In the genomic region with DNA sequence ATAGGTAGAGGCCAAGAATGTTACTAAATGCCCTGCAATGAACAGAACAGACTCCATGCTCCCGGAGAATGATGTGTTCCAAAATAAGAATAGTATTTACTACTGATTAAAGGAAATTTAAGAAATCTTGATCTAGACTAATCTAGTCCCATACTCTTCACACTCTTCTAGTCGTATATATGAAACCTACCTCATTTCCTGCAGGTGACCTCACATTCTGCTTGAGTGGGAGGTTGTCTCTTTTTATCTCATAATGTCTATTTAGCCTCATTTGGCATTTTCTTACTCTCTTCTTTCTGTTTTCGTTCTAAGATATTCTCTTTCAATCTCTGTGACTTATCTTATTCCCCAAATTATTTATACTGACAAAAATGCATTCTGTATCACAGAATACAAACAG, we compare ENCODE assay signal across 27 cellular contexts. TPM values are rescaled to one million over a fixed set of nuclear protein-coding genes. Genes with fewer than 3 reads are reported as not detected.
DNase-seq lines count a peak whose midpoint lies in the region; ATAC-seq lines count a peak whose summit lies in the region.
"Had no signal": no experiment of that assay in that cellular context is flagged by ENCODE, and none has a peak within 500 bp of the region (broad histone marks: within the 10 kb centered on the region; RNA-seq: fewer than 3 reads in every experiment).

No MANE protein-coding gene starts in this region.

- no peaks in the 10 kb centered on the region for H3K27me3 Mint-ChIP-seq in activated naive CD4-positive, alpha-beta T cell treated with anti-CD3 and anti-CD28 coated beads for 36 hours (ENCODE audit: low read depth)
- H3K27me3 Mint-ChIP-seq in T-helper 2 cell treated with Interferon-gamma antibody and Interleukin-4, amounts not matched to agents 5 μg/mL and 100 μg/mL, for 36 hours (ENCODE audit: low read depth), result peaks cover 2% of the 10 kb centered on the region
- H3K27me3 Mint-ChIP-seq in stimulated activated naive CD8-positive, alpha-beta T cell treated with anti-CD3 and anti-CD28 coated beads, Interleukin-15, Interleukin-2, amounts not matched to agents 100 ng/mL and 50 ng/mL, for 24 hours, result no peaks in the 10 kb centered on the region

- no peaks in the 10 kb centered on the region for H3K36me3 Mint-ChIP-seq in activated naive CD4-positive, alpha-beta T cell treated with anti-CD3 and anti-CD28 coated beads for 36 hours (ENCODE audit: low read depth)
- H3K36me3 Mint-ChIP-seq in T-helper 2 cell treated with Interferon-gamma antibody and Interleukin-4, amounts not matched to agents 5 μg/mL and 100 μg/mL, for 36 hours (ENCODE audit: low read depth), result peaks cover 2% of the 10 kb centered on the region
- H3K36me3 Mint-ChIP-seq in stimulated activated naive CD8-positive, alpha-beta T cell treated with anti-CD3 and anti-CD28 coated beads, Interleukin-15, Interleukin-2, amounts not matched to agents 100 ng/mL and 50 ng/mL, for 24 hours (ENCODE audit: low read depth), result no peaks in the 10 kb centered on the region

- ATAC-seq in GM18498 (IDR thresholded peaks at IDR 0.05; ENCODE audit: unreplicated experiment) (peak; percentile 47), right cardiac atrium (no peak)

- H3K4me1 Mint-ChIP-seq in activated naive CD4-positive, alpha-beta T cell treated with anti-CD3 and anti-CD28 coated beads for 36 hours (ENCODE audit: low read depth), result peaks cover 32% of the 10 kb centered on the region
- H3K4me1 Mint-ChIP-seq in T-helper 2 cell treated with Interferon-gamma antibody and Interleukin-4, amounts not matched to agents 5 μg/mL and 100 μg/mL, for 36 hours (ENCODE audit: low read depth), result peaks cover 13% of the 10 kb centered on the region
- H3K4me1 Mint-ChIP-seq in stimulated activated naive CD8-positive, alpha-beta T cell treated with anti-CD3 and anti-CD28 coated beads, Interleukin-15, Interleukin-2, amounts not matched to agents 100 ng/mL and 50 ng/mL, for 24 hours (ENCODE audit: low read depth), result peaks cover 32% of the 10 kb centered on the region
- H3K4me1 Mint-ChIP-seq: nephron had no signal

- H3K9me3 Mint-ChIP-seq in activated naive CD4-positive, alpha-beta T cell treated with anti-CD3 and anti-CD28 coated beads for 36 hours, result no peaks in the 10 kb centered on the region
- H3K9me3 Mint-ChIP-seq in T-helper 2 cell treated with Interferon-gamma antibody and Interleukin-4, amounts not matched to agents 5 μg/mL and 100 μg/mL, for 36 hours, result no peaks in the 10 kb centered on the region
- H3K9me3 Mint-ChIP-seq in stimulated activated naive CD8-positive, alpha-beta T cell treated with anti-CD3 and anti-CD28 coated beads, Interleukin-15, Interleukin-2, amounts not matched to agents 100 ng/mL and 50 ng/mL, for 24 hours, result no peaks in the 10 kb centered on the region
- H3K9me3 Mint-ChIP-seq: HFFc6, nephron had no signal

- intact Hi-C loops in activated naive CD4-positive, alpha-beta T cell treated with anti-CD3 and anti-CD28 coated beads for 36 hours (cut with micrococcal nuclease), result loop anchor here (1.0 to 2.0 kb wide), 5 partner anchors 25 to 551 kb away; no protein-coding TSS in a partner anchor
- intact Hi-C loops in right cardiac atrium (cut with DNase I), result no loop called here

- CTCF ChIA-PET in activated naive CD4-positive, alpha-beta T cell treated with anti-CD3 and anti-CD28 coated beads for 36 hours (lab: Charles Lee), result no interaction called here

- H3K4me1 ChIP-seq in right cardiac atrium (ENCODE audit: control insufficient read depth, insufficient read depth, low read length), result no peaks in the 10 kb centered on the region
- H3K4me1 ChIP-seq: adrenal gland, parathyroid adenoma, sigmoid colon, vagina had no signal

- H3K27me3 ChIP-seq in right cardiac atrium (ENCODE audit: control insufficient read depth, insufficient read depth), result no peaks in the 10 kb centered on the region
- H3K27me3 ChIP-seq: adrenal gland, brain microvascular endothelial cell, sigmoid colon, vagina had no signal

- H3K4me3 ChIP-seq in right cardiac atrium (ENCODE audit: low read length), result no peak overlapping the region
- H3K4me3 ChIP-seq: adrenal gland, PC-9, sigmoid colon, thoracic aorta, vagina had no signal

- no peak overlapping the region for H3K4me3 Mint-ChIP-seq in activated naive CD4-positive, alpha-beta T cell treated with anti-CD3 and anti-CD28 coated beads for 36 hours
- no peak overlapping the region for H3K4me3 Mint-ChIP-seq in T-helper 2 cell treated with Interferon-gamma antibody and Interleukin-4, amounts not matched to agents 5 μg/mL and 100 μg/mL, for 36 hours
- H3K4me3 Mint-ChIP-seq in stimulated activated naive CD8-positive, alpha-beta T cell treated with anti-CD3 and anti-CD28 coated beads, Interleukin-15, Interleukin-2, amounts not matched to agents 100 ng/mL and 50 ng/mL, for 24 hours, result peak overlapping the region; percentile 54
- H3K4me3 Mint-ChIP-seq: HFFc6, nephron had no signal

- peak overlapping the region; percentile 77 for H3K27ac Mint-ChIP-seq in activated naive CD4-positive, alpha-beta T cell treated with anti-CD3 and anti-CD28 coated beads for 36 hours
- H3K27ac Mint-ChIP-seq in T-helper 2 cell treated with Interferon-gamma antibody and Interleukin-4, amounts not matched to agents 5 μg/mL and 100 μg/mL, for 36 hours, result no peak overlapping the region
- peak overlapping the region; percentile 64 for H3K27ac Mint-ChIP-seq in stimulated activated naive CD8-positive, alpha-beta T cell treated with anti-CD3 and anti-CD28 coated beads, Interleukin-15, Interleukin-2, amounts not matched to agents 100 ng/mL and 50 ng/mL, for 24 hours
- H3K27ac Mint-ChIP-seq: HFFc6, nephron had no signal

- DNase-seq in activated naive CD4-positive, alpha-beta T cell treated with anti-CD3 and anti-CD28 coated beads for 36 hours, result peak; percentile 70
- no peak for DNase-seq in activated naive CD4-positive, alpha-beta T cell (lab: John Stamatoyannopoulos, UW)
- DNase-seq in T-helper 2 cell treated with Interferon-gamma antibody and Interleukin-4, amounts not matched to agents 5 μg/mL and 100 μg/mL, for 36 hours (ENCODE audit: low spot score), result peak; percentile 17
- DNase-seq in right cardiac atrium (no peak), superior temporal gyrus (ENCODE audit: extremely low spot score) (no peak)
- DNase-seq: activated CD4-positive, alpha-beta T cell treated with anti-CD3 and anti-CD28 coated beads, Interleukin-2, amount 50 U/mL, for 1 hour; adrenal gland; brain microvascular endothelial cell; effector CD8-positive, alpha-beta T cell; EL; foreskin melanocyte; HFFc6; hippocampal formation; IMR-90; NCI-H1417 treated with DMSO at 0.1 percent for 48 hours; NCI-H510A; PC-9; SIG-M5; sigmoid colon had no signal

- H3K9me3 ChIP-seq in right cardiac atrium (ENCODE audit: control insufficient read depth, low read length), result no peaks in the 10 kb centered on the region
- H3K9me3 ChIP-seq: adrenal gland, sigmoid colon, thoracic aorta, vagina had no signal

- no peak overlapping the region for H3K27ac ChIP-seq in right cardiac atrium (ENCODE audit: low read length)
- H3K27ac ChIP-seq: adrenal gland, brain microvascular endothelial cell, C4-2B, parathyroid adenoma, sigmoid colon, thoracic aorta, vagina had no signal

- WGBS in right cardiac atrium, result 73% methylated on average over 3 of the region's 3 CpGs

RNA-seq across cellular contexts. Expression of a gene that starts 9.2 kb away (rescaled TPM):
- total RNA-seq in activated naive CD4-positive, alpha-beta T cell treated with anti-CD3 and anti-CD28 coated beads for 36 hours, result not detected
- total RNA-seq in right cardiac atrium, result not detected
- polyA plus RNA-seq in right cardiac atrium, result not detected
- total RNA-seq: HFFc6, IMR-90, liver, sigmoid colon, thoracic aorta had no signal

Comparison
In these comparisons a context has a peak if more than half of its experiments do, and no peak if none do; other contexts are left out.
1. DNase-seq: peak in activated naive CD4-positive, alpha-beta T cell treated with anti-CD3 and anti-CD28 coated beads for 36 hours (single experiment) and T-helper 2 cell treated with Interferon-gamma antibody and Interleukin-4, amounts not matched to agents 5 μg/mL and 100 μg/mL, for 36 hours (single experiment); none in activated naive CD4-positive, alpha-beta T cell (0 of 4), right cardiac atrium (0 of 3) and superior temporal gyrus (single experiment).